Comparison of ENCODE assay signal across 9 cellular contexts in genomic region chr1:225467193-225468020, GRCh38. TPM values are rescaled to one million over a fixed set of nuclear protein-coding genes. Genes with fewer than 3 reads are reported as not detected.
DNase-seq lines count a peak whose midpoint lies in the region; ATAC-seq lines count a peak whose summit lies in the region.
"Had no signal": no experiment of that assay in that cellular context is flagged by ENCODE, and none has a peak within 500 bp of the region (broad histone marks: within the 10 kb centered on the region; RNA-seq: fewer than 3 reads in every experiment).

No MANE protein-coding gene starts in this region.

- H3K4me3 ChIP-seq in rectal smooth muscle tissue (ENCODE audit: low read length): peak overlapping the region; percentile 63
- H3K4me3 ChIP-seq: A549 had no signal

- no peaks in the 10 kb centered on the region for H3K27me3 Mint-ChIP-seq in effector memory CD8-positive, alpha-beta T cell

- H3K9me3 Mint-ChIP-seq in effector memory CD8-positive, alpha-beta T cell: no peaks in the 10 kb centered on the region

- DNase-seq in A172 (ENCODE audit: low spot score) (peak; percentile 33), NCI-H1417 (lab: John Stamatoyannopoulos, UW) (no peak), cerebellum (ENCODE audit: low spot score) (no peak)
- DNase-seq in activated CD4-positive, alpha-beta T cell treated with anti-CD3 and anti-CD28 coated beads for 48 hours: peak; percentile 86
- peak; percentile 75 to 79 (median 75) for DNase-seq in effector memory CD8-positive, alpha-beta T cell

- peak overlapping the region; percentile 89 for H3K27ac ChIP-seq in rectal smooth muscle tissue (ENCODE audit: low read depth, low read length)
- H3K27ac ChIP-seq: A549 had no signal

- peaks cover 38 to 55% of the 10 kb centered on the region in 2 donors for H3K4me1 Mint-ChIP-seq in effector memory CD8-positive, alpha-beta T cell (ENCODE audit: low read depth in 2 of 2)

- peak overlapping the region; percentile 97 to 99 for H3K27ac Mint-ChIP-seq in effector memory CD8-positive, alpha-beta T cell

- H3K36me3 Mint-ChIP-seq in effector memory CD8-positive, alpha-beta T cell (ENCODE audit: insufficient read depth): peaks cover 9% of the 10 kb centered on the region

- peaks cover 37% of the 10 kb centered on the region for H3K4me1 ChIP-seq in rectal smooth muscle tissue (ENCODE audit: control insufficient read depth, insufficient read depth, low read length)

- ATAC-seq in GM19452 (IDR thresholded peaks at IDR 0.05; ENCODE audit: unreplicated experiment) (peak; percentile 94), HG03575 (IDR thresholded peaks at IDR 0.05; ENCODE audit: extremely low read depth, insufficient number of reproducible peaks, low FRiP score, unreplicated experiment) (peak; percentile 66)
- ATAC-seq in effector memory CD8-positive, alpha-beta T cell (replicated peaks): peak; percentile 87
- ATAC-seq: A549 had no signal

- H3K4me3 Mint-ChIP-seq in effector memory CD8-positive, alpha-beta T cell: peak overlapping the region; percentile 92 to 93

- H3K36me3 ChIP-seq in rectal smooth muscle tissue (ENCODE audit: control insufficient read depth, insufficient read depth, low read length): no peaks in the 10 kb centered on the region

- no peaks in the 10 kb centered on the region for H3K27me3 ChIP-seq in rectal smooth muscle tissue (ENCODE audit: control insufficient read depth, insufficient read depth, low read length)

- H3K9ac ChIP-seq in rectal smooth muscle tissue (ENCODE audit: low read length): peak overlapping the region; percentile 66

RNA-seq across cellular contexts. Expression of gene LBR, which starts 39.6 kb away (rescaled TPM):
- 71.0 and 72.5 TPM in 2 replicates for total RNA-seq in A172 (2014; rRNA removed; shearing (Covaris generic))
- total RNA-seq in cerebellum: 97.4 TPM

Comparison
In these comparisons a context has a peak if more than half of its experiments do, and no peak if none do; other contexts are left out.
1. DNase-seq: peak in A172 (single experiment), activated CD4-positive, alpha-beta T cell treated with anti-CD3 and anti-CD28 coated beads for 48 hours (single experiment) and effector memory CD8-positive, alpha-beta T cell (3 of 3); none in NCI-H1417 (0 of 3) and cerebellum (single experiment).
2. Peak in every context shown above with its lines, with median percentiles within 50 percentile points of each other: ATAC-seq.